13 cellular contexts compared by ENCODE assay signal in genomic region chr12:107461222-107461980, GRCh38.
DNase-seq lines count a peak whose midpoint lies in the region; ATAC-seq and TF ChIP-seq lines count a peak whose summit lies in the region.
"Had no signal": no experiment of that assay in that cellular context is flagged by ENCODE, and none has a peak within 500 bp of the region (broad histone marks: within the 10 kb centered on the region; RNA-seq: fewer than 3 reads in every experiment).

No MANE protein-coding gene starts in this region.

- H3K4me1 Mint-ChIP-seq in CD14-positive monocyte = no peaks in the 10 kb centered on the region

- ATAC-seq in GM18861 (IDR thresholded peaks at IDR 0.05; ENCODE audit: unreplicated experiment) = no peak
- no peak for ATAC-seq in GM19467 (IDR thresholded peaks at IDR 0.05; ENCODE audit: unreplicated experiment)

- H3K4me3 ChIP-seq in adrenal gland (no peak overlapping the region), dorsolateral prefrontal cortex (no peak overlapping the region)
- H3K4me3 ChIP-seq: thoracic aorta had no signal

- TF ChIP-seq CTCF in CD14-positive monocyte (IDR thresholded peaks at IDR 0.05) (no peak), adrenal gland (IDR thresholded peaks at IDR 0.05) (no peak), dorsolateral prefrontal cortex (IDR thresholded peaks at IDR 0.05 in 54 of 56, conservative IDR thresholded peaks at IDR 0.05 in 2 of 56; ENCODE audit: low read depth in 1 of 56, partially characterized antibody in 56 of 56) (no peak)

- H3K9me3 ChIP-seq in adrenal gland (replicated peaks in 1 of 3) = no peaks in the 10 kb centered on the region
- H3K9me3 ChIP-seq: thoracic aorta had no signal

- intact Hi-C loops in CD14-positive monocyte (cut with micrococcal nuclease) = no loop called here
- intact Hi-C loops in adrenal gland (cut with DNase I) = no loop called here
- intact Hi-C loops in dorsolateral prefrontal cortex (cut with DNase I) = no loop called here

- H3K9me3 Mint-ChIP-seq in CD14-positive monocyte = peaks cover 0 to 1% (median 0%) of the 10 kb centered on the region in 7 donors
- H3K9me3 Mint-ChIP-seq: activated T-helper 2 cell treated with anti-CD3 and anti-CD28 coated beads, Interferon-gamma antibody, Interleukin-2, Interleukin-4, amounts not matched to agents 10 μg/mL and 5 μg/mL and 100 μg/mL, durations not matched to agents 14 hours and 24 hours and 36 hours; nephron progenitor cell had no signal

- peak overlapping the region; percentile 13 to 54 for H3K4me3 Mint-ChIP-seq in CD14-positive monocyte
- H3K4me3 Mint-ChIP-seq: nephron progenitor cell had no signal

- H3K4me1 ChIP-seq in adrenal gland (replicated peaks in 1 of 2) = peaks cover 19 to 27% of the 10 kb centered on the region in 2 donors

- peak overlapping the region in 1 of 7 donors; percentile 61 for H3K27ac Mint-ChIP-seq in CD14-positive monocyte
- H3K27ac Mint-ChIP-seq: activated T-helper 2 cell treated with anti-CD3 and anti-CD28 coated beads, Interferon-gamma antibody, Interleukin-2, Interleukin-4, amounts not matched to agents 10 μg/mL and 5 μg/mL and 100 μg/mL, durations not matched to agents 14 hours and 24 hours and 36 hours; nephron progenitor cell had no signal

- H3K27ac ChIP-seq in adrenal gland = peak overlapping the region in 4 of 5 donors; percentile 44 to 68 (median 66)
- H3K27ac ChIP-seq in dorsolateral prefrontal cortex = no peak overlapping the region
- H3K27ac ChIP-seq: thoracic aorta had no signal

- H3K36me3 ChIP-seq in adrenal gland (replicated peaks in 1 of 2) = no peaks in the 10 kb centered on the region
- H3K36me3 ChIP-seq: thoracic aorta had no signal

- H3K27me3 ChIP-seq in adrenal gland = no peaks in the 10 kb centered on the region
- peaks cover 0 to 5% (median 0%) of the 10 kb centered on the region in 45 donors for H3K27me3 ChIP-seq in dorsolateral prefrontal cortex

- WGBS in adrenal gland, 4 donors = 24 to 40% (median 30%) methylated on average over 6 of the region's 6 CpGs

- H3K36me3 Mint-ChIP-seq in CD14-positive monocyte = no peaks in the 10 kb centered on the region

- no peak for TF ChIP-seq POLR2A in adrenal gland (IDR thresholded peaks at IDR 0.05)

- DNase-seq in CD14-positive monocyte (ENCODE audit: low spot score) (no peak), HT1080 (ENCODE audit: low read depth) (peak; percentile 97), adrenal gland (peak; percentile 42 to 80 (median 76)), kidney tubule cell (ENCODE audit: low spot score) (peak; percentile 81), dorsolateral prefrontal cortex (no peak), amygdala (lab: John Stamatoyannopoulos, UW) (no peak)
- DNase-seq: nephron progenitor cell; NK-92 treated with Interleukin-12 subunit alpha and Interleukin-12 subunit beta, amount 100 ng/mL, for 24 hours; stimulated activated CD4-positive, alpha-beta T cell treated with anti-CD3 and anti-CD28 coated beads, Interleukin-4, amount 100 ng/mL, for 1 hour had no signal

- H3K27me3 Mint-ChIP-seq in CD14-positive monocyte (ENCODE audit: low read depth in 3 of 3) = peaks cover 0 to 2% (median 0%) of the 10 kb centered on the region in 3 donors

Comparison
In these comparisons a context has a peak if more than half of its experiments do, and no peak if none do; other contexts are left out.
1. DNase-seq: peak in HT1080 (single experiment), adrenal gland (7 of 7) and kidney tubule cell (single experiment); none in CD14-positive monocyte (single experiment), dorsolateral prefrontal cortex (0 of 10) and amygdala (0 of 56).
2. H3K27ac ChIP-seq: peak in adrenal gland (4 of 5); none in dorsolateral prefrontal cortex (0 of 59).